7 cellular contexts compared by ENCODE assay signal in the genomic region with DNA sequence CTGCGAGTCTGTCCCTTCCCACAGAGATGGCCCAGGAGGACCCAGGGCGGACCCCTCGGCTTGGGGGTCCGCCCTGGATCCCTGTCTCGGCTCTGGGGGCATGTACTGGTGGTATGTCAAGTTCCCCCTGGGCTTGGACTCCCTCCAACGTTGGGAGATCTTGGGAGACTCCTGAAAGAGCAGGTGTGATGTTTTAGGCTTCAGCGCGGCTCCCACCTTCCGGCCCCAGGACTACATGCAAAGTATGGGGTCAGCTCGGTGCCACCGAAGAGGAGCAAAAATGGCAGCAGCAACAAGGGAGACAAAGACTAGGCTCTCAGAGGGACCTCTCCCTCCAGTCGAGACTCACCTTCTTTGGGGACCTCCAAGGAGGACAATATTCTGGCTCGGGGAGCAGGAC. TPM values are rescaled to one million over a fixed set of nuclear protein-coding genes. Genes with fewer than 3 reads are reported as not detected.
DNase-seq lines count a peak whose midpoint lies in the region; ATAC-seq and TF ChIP-seq lines count a peak whose summit lies in the region.
"Had no signal": no experiment of that assay in that cellular context is flagged by ENCODE, and none has a peak within 500 bp of the region (broad histone marks: within the 10 kb centered on the region; RNA-seq: fewer than 3 reads in every experiment).

No MANE protein-coding gene starts in this region.

- no peak for ATAC-seq in activated CD4-positive, alpha-beta T cell treated with anti-CD3 and anti-CD28 coated beads for 36 hours

- H3K27me3 ChIP-seq in stomach smooth muscle (ENCODE audit: control insufficient read depth in 1 of 2, insufficient read depth in 2 of 2, low read length in 2 of 2): no peaks in the 10 kb centered on the region

- peaks cover 53% of the 10 kb centered on the region for H3K4me1 ChIP-seq in stomach smooth muscle (ENCODE audit: control insufficient read depth, insufficient read depth, low read length)

- H3K27ac Mint-ChIP-seq in activated CD4-positive, alpha-beta T cell treated with anti-CD3 and anti-CD28 coated beads for 36 hours: no peak overlapping the region

- H3K4me1 Mint-ChIP-seq in activated CD4-positive, alpha-beta T cell treated with anti-CD3 and anti-CD28 coated beads for 36 hours: peaks cover 17% of the 10 kb centered on the region

- peak overlapping the region; percentile 66 for H3K4me3 ChIP-seq in epithelial cell of proximal tubule (ENCODE audit: low read depth, low read length)
- H3K4me3 ChIP-seq in stomach smooth muscle (ENCODE audit: low read length in 2 of 2): peak overlapping the region; percentile 73 to 75

- TF ChIP-seq CTCF in epithelial cell of proximal tubule (conservative IDR thresholded peaks at IDR 0.05; ENCODE audit: low read depth, low read length): no peak

- POLR2A ChIA-PET in activated CD4-positive, alpha-beta T cell treated with anti-CD3 and anti-CD28 coated beads for 36 hours (lab: Charles Lee): no interaction called here

- peak overlapping the region in 1 of 2 donors; percentile 84 for H3K9ac ChIP-seq in stomach smooth muscle (ENCODE audit: low read length in 2 of 2)

- no peaks in the 10 kb centered on the region for H3K9me3 ChIP-seq in stomach smooth muscle (ENCODE audit: control insufficient read depth in 2 of 2, low read length in 2 of 2)

- CTCF ChIA-PET in activated CD4-positive, alpha-beta T cell treated with anti-CD3 and anti-CD28 coated beads for 36 hours (lab: Charles Lee): interaction anchor here (1.2 kb wide), 1 partner anchor 10 kb away, joined by 4 read pairs; no protein-coding TSS in a partner anchor

- peak overlapping the region; percentile 83 for H3K4me3 Mint-ChIP-seq in activated CD4-positive, alpha-beta T cell treated with anti-CD3 and anti-CD28 coated beads for 36 hours

- no peaks in the 10 kb centered on the region for H3K36me3 ChIP-seq in stomach smooth muscle (ENCODE audit: control insufficient read depth in 2 of 2, insufficient read depth in 2 of 2, low read length in 2 of 2)

- H3K27me3 Mint-ChIP-seq in activated CD4-positive, alpha-beta T cell treated with anti-CD3 and anti-CD28 coated beads for 36 hours: no peaks in the 10 kb centered on the region

- DNase-seq in activated CD4-positive, alpha-beta T cell treated with anti-CD3 and anti-CD28 coated beads for 36 hours: no peak
- DNase-seq in activated CD4-positive, alpha-beta T cell treated with anti-CD3 and anti-CD28 coated beads, Interleukin-2, amount 50 U/mL, for 4 hours: no peak
- DNase-seq in epithelial cell of proximal tubule (ENCODE audit: low read depth) (no peak), NCI-H82 treated with DMSO at 0.1 percent for 48 hours (lab: John Stamatoyannopoulos, UW; ENCODE audit: unreplicated experiment) (no peak), iPS-NIHi11 (ENCODE audit: low spot score) (no peak)
- DNase-seq: AML-193 had no signal

- intact Hi-C loops in activated CD4-positive, alpha-beta T cell treated with anti-CD3 and anti-CD28 coated beads for 36 hours (cut with DNase I, micrococcal nuclease): loop anchor here (2.0 kb wide), 2 partner anchors 68 to 204 kb away; partner anchors contain the start of genes CA11 (in 1 of the 2) and LMTK3 (in 1 of the 2)

- H3K9me3 Mint-ChIP-seq in activated CD4-positive, alpha-beta T cell treated with anti-CD3 and anti-CD28 coated beads for 36 hours (ENCODE audit: low read depth): no peaks in the 10 kb centered on the region

- peaks cover 9% of the 10 kb centered on the region for H3K36me3 Mint-ChIP-seq in activated CD4-positive, alpha-beta T cell treated with anti-CD3 and anti-CD28 coated beads for 36 hours (ENCODE audit: low read depth)

- peak overlapping the region; percentile 85 for H3K27ac ChIP-seq in stomach smooth muscle (ENCODE audit: low read length)

RNA-seq across cellular contexts. Expression of gene MAMSTR, which starts 4.2 kb away (rescaled TPM):
- under 1 TPM; 0.69 to 0.70 TPM for total RNA-seq in activated CD4-positive, alpha-beta T cell treated with anti-CD3 and anti-CD28 coated beads for 36 hours
- total RNA-seq in epithelial cell of proximal tubule: 0.72 and 1.5 TPM in 2 replicates

RNA-seq across cellular contexts. Expression of gene FUT2, which starts 19.5 kb away (rescaled TPM):
- not detected for total RNA-seq in activated CD4-positive, alpha-beta T cell treated with anti-CD3 and anti-CD28 coated beads for 36 hours
- total RNA-seq in epithelial cell of proximal tubule: 0.52 and 0.58 TPM in 2 replicates

RNA-seq across cellular contexts. Expression of gene RASIP1, which starts 25.1 kb away (rescaled TPM):
- under 1 TPM; 0.67 to 0.73 TPM for total RNA-seq in activated CD4-positive, alpha-beta T cell treated with anti-CD3 and anti-CD28 coated beads for 36 hours
- total RNA-seq in epithelial cell of proximal tubule: 3.5 and 6.9 TPM in 2 replicates

RNA-seq across cellular contexts. Expression of gene IZUMO1, which starts 31.4 kb away (rescaled TPM):
- total RNA-seq in activated CD4-positive, alpha-beta T cell treated with anti-CD3 and anti-CD28 coated beads for 36 hours: not detected
- not detected in 2 replicates for total RNA-seq in epithelial cell of proximal tubule

RNA-seq across cellular contexts. Expression of gene FUT1, which starts 37.2 kb away (rescaled TPM):
- total RNA-seq in activated CD4-positive, alpha-beta T cell treated with anti-CD3 and anti-CD28 coated beads for 36 hours: under 1 TPM; 0.23 to 0.32 TPM
- 2.9 and 3.0 TPM in 2 replicates for total RNA-seq in epithelial cell of proximal tubule
